8 cellular contexts compared by ENCODE assay signal in genomic region chr12:70241845-70242244, GRCh38. TPM values are rescaled to one million over a fixed set of nuclear protein-coding genes. Genes with fewer than 3 reads are reported as not detected.
DNase-seq lines count a peak whose midpoint lies in the region; ATAC-seq and TF ChIP-seq lines count a peak whose summit lies in the region.

No MANE protein-coding gene starts in this region.

- TF ChIP-seq CTCF in MM.1S (IDR thresholded peaks at IDR 0.05; ENCODE audit: low read length) (no peak), colonic mucosa (IDR thresholded peaks at IDR 0.05) (no peak)

- peaks cover 15% of the 10 kb centered on the region for H3F3A ChIP-seq in MM.1S (ENCODE audit: insufficient read depth, low read length)

- peaks cover 70% of the 10 kb centered on the region for H3K79me2 ChIP-seq in MM.1S (ENCODE audit: low read length)

- no peaks in the 10 kb centered on the region for H3K9me2 ChIP-seq in MM.1S (replicated peaks; ENCODE audit: insufficient read depth, low read length)

- H3K9me3 Mint-ChIP-seq in CD4-positive, alpha-beta memory T cell, result no peaks in the 10 kb centered on the region
- H3K9me3 Mint-ChIP-seq in naive thymus-derived CD8-positive, alpha-beta T cell, result no peaks in the 10 kb centered on the region

- CTCF ChIA-PET in CD4-positive, alpha-beta memory T cell (lab: Charles Lee; ENCODE audit: partially characterized antibody), result no interaction called here

- H4K20me1 ChIP-seq in MM.1S (ENCODE audit: insufficient read depth, low read length), result no peaks in the 10 kb centered on the region

- peaks cover 10% of the 10 kb centered on the region for H3K36me3 ChIP-seq in CD4-positive, alpha-beta memory T cell (ENCODE audit: insufficient read depth, low read length)
- H3K36me3 ChIP-seq in MM.1S (replicated peaks; ENCODE audit: insufficient read depth, low read length) (peaks cover 7% of the 10 kb centered on the region), colonic mucosa (no peaks in the 10 kb centered on the region)

- ATAC-seq in naive thymus-derived CD8-positive, alpha-beta T cell, result no peak
- ATAC-seq in GM19455 (IDR thresholded peaks at IDR 0.05; ENCODE audit: unreplicated experiment) (no peak), GM18909 (IDR thresholded peaks at IDR 0.05; ENCODE audit: poor library complexity, unreplicated experiment) (no peak), HG03108 (IDR thresholded peaks at IDR 0.05; ENCODE audit: unreplicated experiment) (no peak)

- H3K4me3 Mint-ChIP-seq in CD4-positive, alpha-beta memory T cell, result peak overlapping the region; percentile 96 to 100 (median 99)
- peak overlapping the region; percentile 73 to 100 (median 98) for H3K4me3 Mint-ChIP-seq in naive thymus-derived CD8-positive, alpha-beta T cell

- POLR2A ChIA-PET in CD4-positive, alpha-beta memory T cell (lab: Charles Lee; ENCODE audit: partially characterized antibody), result interaction anchor here (2.8 kb wide), 1 partner anchor 122 kb away, joined by 11 read pairs; no protein-coding TSS in a partner anchor
- POLR2A ChIA-PET in naive thymus-derived CD8-positive, alpha-beta T cell (lab: Charles Lee), result interaction anchor here (0.6 to 1.3 kb wide), 2 partner anchors 16 to 125 kb away, joined by 4 to 5 read pairs; partner anchors contain the start of gene KCNMB4

- H3K4me2 ChIP-seq in MM.1S (ENCODE audit: low read depth, low read length), result peak overlapping the region; percentile 83

- intact Hi-C loops in CD4-positive, alpha-beta memory T cell (cut with micrococcal nuclease), result loop anchor here (2.0 to 10.0 kb wide), 4 partner anchors 15 to 1515 kb away; partner anchors contain the start of gene CCT2
- intact Hi-C loops in colonic mucosa (cut with DNase I), result loop anchor here (10.0 kb wide), 1 partner anchor 247 kb away; no protein-coding TSS in a partner anchor

- H3K9me3 ChIP-seq in CD4-positive, alpha-beta memory T cell (ENCODE audit: control insufficient read depth in 1 of 2, low read length in 2 of 2), result no peaks in the 10 kb centered on the region
- H3K9me3 ChIP-seq in MM.1S (replicated peaks; ENCODE audit: insufficient read depth, low read length) (no peaks in the 10 kb centered on the region), colonic mucosa (no peaks in the 10 kb centered on the region)

- no peaks in the 10 kb centered on the region for H3K27me3 ChIP-seq in CD4-positive, alpha-beta memory T cell (ENCODE audit: insufficient read depth, low read length)
- H3K27me3 ChIP-seq in MM.1S (replicated peaks; ENCODE audit: insufficient read depth, low read length) (no peaks in the 10 kb centered on the region), colonic mucosa (no peaks in the 10 kb centered on the region)

- H3K4me1 ChIP-seq in CD4-positive, alpha-beta memory T cell (ENCODE audit: insufficient read depth, low read length), result peaks cover 50% of the 10 kb centered on the region
- H3K4me1 ChIP-seq in MM.1S (ENCODE audit: low read length), result peaks cover 37% of the 10 kb centered on the region
- H3K4me1 ChIP-seq in colonic mucosa, result no peaks in the 10 kb centered on the region

- peaks cover 34 to 67% (median 45%) of the 10 kb centered on the region in 4 donors for H3K4me1 Mint-ChIP-seq in CD4-positive, alpha-beta memory T cell
- peaks cover 25 to 63% (median 52%) of the 10 kb centered on the region in 4 donors for H3K4me1 Mint-ChIP-seq in naive thymus-derived CD8-positive, alpha-beta T cell

- peak overlapping the region; percentile 99 for H3K27ac ChIP-seq in CD4-positive, alpha-beta memory T cell (ENCODE audit: low read depth, low read length)
- H3K27ac ChIP-seq in MM.1S (ENCODE audit: low read length) (peak overlapping the region; percentile 95; the same call in 1 of the 2 replicates), colonic mucosa (peak overlapping the region; percentile 95)

- H2AFZ ChIP-seq in MM.1S (ENCODE audit: low read length), result no peak overlapping the region

- peak overlapping the region; percentile 95; the same call in 1 of the 2 replicates for H3K9ac ChIP-seq in MM.1S (ENCODE audit: low read length)
- no peak overlapping the region for H3K9ac ChIP-seq in colonic mucosa (ENCODE audit: low read depth in 2 of 2, low read length in 2 of 2)

- peaks cover 0 to 2% of the 10 kb centered on the region in 2 donors for H3K27me3 Mint-ChIP-seq in CD4-positive, alpha-beta memory T cell
- no peaks in the 10 kb centered on the region for H3K27me3 Mint-ChIP-seq in naive thymus-derived CD8-positive, alpha-beta T cell

- no peak for DNase-seq in CD4-positive, alpha-beta memory T cell
- DNase-seq in MM.1S (no peak), colonic mucosa (no peak), NCI-H748 treated with DMSO at 0.1 percent for 48 hours (lab: John Stamatoyannopoulos, UW) (no peak)
- DNase-seq in naive thymus-derived CD8-positive, alpha-beta T cell, result no peak

- peaks cover 43 to 51% of the 10 kb centered on the region in 2 donors for H3K36me3 Mint-ChIP-seq in CD4-positive, alpha-beta memory T cell
- peaks cover 11 to 67% (median 32%) of the 10 kb centered on the region in 3 donors for H3K36me3 Mint-ChIP-seq in naive thymus-derived CD8-positive, alpha-beta T cell

- H3K27ac Mint-ChIP-seq in CD4-positive, alpha-beta memory T cell, result peak overlapping the region; percentile 21 to 100 (median 98)
- H3K27ac Mint-ChIP-seq in naive thymus-derived CD8-positive, alpha-beta T cell, result peak overlapping the region; percentile 41 to 100 (median 98)

- H3K4me3 ChIP-seq in CD4-positive, alpha-beta memory T cell (ENCODE audit: low read length in 2 of 2), result peak overlapping the region; percentile 85 to 88
- H3K4me3 ChIP-seq in MM.1S (ENCODE audit: low read length), result peak overlapping the region; percentile 98
- peak overlapping the region; percentile 69 for H3K4me3 ChIP-seq in colonic mucosa

RNA-seq across cellular contexts. Expression of gene CNOT2, which starts 1.4 kb away (rescaled TPM):
- 100 to 1,000 TPM; 120 to 121 TPM for total RNA-seq in CD4-positive, alpha-beta memory T cell
- 100 to 1,000 TPM in 1 of 2 donors, 10 to 100 TPM in 1; 93.5 to 115 TPM for polyA plus RNA-seq in CD4-positive, alpha-beta memory T cell
- total RNA-seq in colonic mucosa, result 10 to 100 TPM; 55.2 to 80.3 TPM
- total RNA-seq in naive thymus-derived CD8-positive, alpha-beta T cell, result 100 to 1,000 TPM; 140 to 143 TPM
- 100 to 1,000 TPM; 110 to 124 (median 119) TPM for polyA plus RNA-seq in naive thymus-derived CD8-positive, alpha-beta T cell
